In genomic region chr5:177081859-177082258, GRCh38 we compare ENCODE assay signal across 23 cellular contexts. TPM values are rescaled to one million over a fixed set of nuclear protein-coding genes. Genes with fewer than 3 reads are reported as not detected.
"Had no signal": no experiment of that assay in that cellular context is flagged by ENCODE, and none has a peak within 500 bp of the region (broad histone marks: within the 10 kb centered on the region; RNA-seq: fewer than 3 reads in every experiment).

No MANE protein-coding gene starts in this region.

- H3K27me3 ChIP-seq: colonic mucosa, hepatocyte had no signal

- H3K27ac ChIP-seq: colonic mucosa, esophagus muscularis mucosa, foreskin keratinocyte, gastroesophageal sphincter, heart left ventricle, hepatocyte, left ventricle myocardium inferior, lower lobe of right lung had no signal

- H3K4me2 ChIP-seq: hepatocyte had no signal

- H3K4me3 ChIP-seq: colonic mucosa, esophagus muscularis mucosa, gastroesophageal sphincter, heart left ventricle, hepatocyte, left ventricle myocardium inferior, lower lobe of right lung, mucosa of descending colon had no signal

- H3K79me2 ChIP-seq: hepatocyte had no signal

- H3K36me3 ChIP-seq: colonic mucosa, esophagus muscularis mucosa, gastroesophageal sphincter, heart left ventricle, left ventricle myocardium inferior, lower lobe of right lung had no signal

- H3K9me3 ChIP-seq: colonic mucosa, esophagus muscularis mucosa, gastroesophageal sphincter, heart left ventricle, left ventricle myocardium inferior, lower lobe of right lung, mucosa of descending colon had no signal

- ATAC-seq: effector memory CD8-positive, alpha-beta T cell; foreskin keratinocyte; gastroesophageal sphincter; heart left ventricle; left colon; left lobe of liver; lower lobe of right lung; mucosa of descending colon had no signal

- H3K4me3 Mint-ChIP-seq: dendritic cell treated with granulocyte-macrophage colony-stimulating factor and Interleukin-4, amounts not matched to agents 40 ng/mL and 50 ng/mL, for 4 days; effector memory CD8-positive, alpha-beta T cell; endodermal cell; immature natural killer cell; mesothelial cell of epicardium had no signal

- H3K4me1 ChIP-seq: colonic mucosa, foreskin keratinocyte had no signal

- H3K9me3 Mint-ChIP-seq: dendritic cell treated with granulocyte-macrophage colony-stimulating factor and Interleukin-4, amounts not matched to agents 40 ng/mL and 50 ng/mL, for 4 days; effector memory CD8-positive, alpha-beta T cell; endodermal cell; immature natural killer cell; mesothelial cell of epicardium; naive B cell had no signal

- H3K36me3 Mint-ChIP-seq: immature natural killer cell, mesothelial cell of epicardium, naive B cell had no signal

- H3K27ac Mint-ChIP-seq: dendritic cell treated with granulocyte-macrophage colony-stimulating factor and Interleukin-4, amounts not matched to agents 40 ng/mL and 50 ng/mL, for 4 days; endodermal cell; immature natural killer cell; mesothelial cell of epicardium had no signal

- DNase-seq: colonic mucosa; cortex of kidney; effector CD8-positive, alpha-beta T cell; effector memory CD8-positive, alpha-beta T cell; endodermal cell; foreskin keratinocyte; heart left ventricle; hypothalamus; immature natural killer cell; islet precursor cell; kidney; kidney glomerular epithelial cell; left colon; left ventricle myocardium inferior; lower lobe of right lung; mucosa of descending colon; naive B cell had no signal

RNA-seq across cellular contexts. Expression of gene FGFR4, which starts 4.9 kb away (rescaled TPM):
- polyA plus RNA-seq: immature natural killer cell had no signal
